In the genomic region with DNA sequence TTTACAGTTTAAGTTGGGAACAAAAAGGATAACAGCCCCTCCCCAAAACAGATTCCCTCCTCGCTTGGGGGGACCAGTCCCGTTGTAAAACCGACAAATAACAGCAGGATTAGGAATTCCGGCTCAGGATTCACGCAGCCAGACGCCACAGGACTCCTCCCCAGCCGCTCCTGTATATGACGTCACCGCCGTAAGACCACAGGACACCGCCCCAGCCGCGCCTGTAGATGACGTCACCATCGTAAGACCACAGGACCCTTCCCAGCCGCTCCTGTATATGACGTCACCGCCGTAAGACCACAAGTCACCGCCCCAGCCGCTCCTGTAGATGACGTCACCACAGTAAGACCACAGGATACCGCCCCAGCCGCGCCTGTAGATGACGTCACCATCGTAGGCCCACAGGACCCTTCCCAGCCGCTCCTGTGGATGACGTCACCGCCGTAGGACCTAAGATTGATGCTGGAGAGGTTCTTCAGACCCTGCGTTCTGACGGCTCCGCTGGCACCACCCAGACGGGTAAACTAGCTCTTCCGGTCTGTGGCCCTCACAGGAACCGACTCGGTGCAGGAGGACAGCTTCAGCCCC, we compare ENCODE assay signal across 8 cellular contexts. TPM values are rescaled to one million over a fixed set of nuclear protein-coding genes. Genes with fewer than 3 reads are reported as not detected.
DNase-seq lines count a peak whose midpoint lies in the region; ATAC-seq and TF ChIP-seq lines count a peak whose summit lies in the region.

No MANE protein-coding gene starts in this region.

- ATAC-seq in gastroesophageal sphincter (no peak), HG02981 (IDR thresholded peaks at IDR 0.05; ENCODE audit: unreplicated experiment) (no peak)

- no peak for TF ChIP-seq CTCF in GM20000 (IDR thresholded peaks at IDR 0.05; ENCODE audit: extremely low read depth, missing control alignments)
- no peak for TF ChIP-seq CTCF in gastroesophageal sphincter (IDR thresholded peaks at IDR 0.05)

- 66% methylated on average over 13 of the region's 38 CpGs; no CpG with 5 or more reads in 1 of the 2 donors for WGBS in gastroesophageal sphincter (ENCODE audit: low coverage in 1 of 2), 2 donors

- H3K4me1 ChIP-seq in gastroesophageal sphincter, result peaks cover 0 to 10% (median 0%) of the 10 kb centered on the region in 3 donors

- DNase-seq in GM20000 (ENCODE audit: low spot score) (peak; percentile 68), NCI-H82 (lab: John Stamatoyannopoulos, UW) (peak; percentile 90), activated T-helper 1 cell treated with Interleukin-2 at 50 U/mL for 16 hours (ENCODE audit: low read depth) (peak; percentile 50), renal cortical epithelial cell (ENCODE audit: low read depth) (peak; percentile 47), substantia nigra (lab: John Stamatoyannopoulos, UW) (no peak), HK-2 (ENCODE audit: unreplicated experiment) (no peak)

- peak overlapping the region in 1 of 2 donors; percentile 34 for H3K4me3 ChIP-seq in gastroesophageal sphincter

- TF ChIP-seq EP300 in gastroesophageal sphincter (IDR thresholded peaks at IDR 0.05), result no peak

- H3K27me3 ChIP-seq in gastroesophageal sphincter, result peaks cover 54% of the 10 kb centered on the region

- H3K9me3 ChIP-seq in gastroesophageal sphincter, result no peaks in the 10 kb centered on the region

- H3K36me3 ChIP-seq in gastroesophageal sphincter, result no peaks in the 10 kb centered on the region

- H3K27ac ChIP-seq in gastroesophageal sphincter (peak overlapping the region in 3 of 4 donors; percentile 24 to 69 (median 35)), substantia nigra (ENCODE audit: low read depth, low read length, poor library complexity, severe bottlenecking) (no peak overlapping the region)

- TF ChIP-seq POLR2A in gastroesophageal sphincter (IDR thresholded peaks at IDR 0.05), result no peak

RNA-seq across cellular contexts. Expression of gene FBRSL1, which starts 44.0 kb away (rescaled TPM):
- total RNA-seq in gastroesophageal sphincter (10 to 100 TPM in 2 of 4 donors, 1 to 10 TPM in 2; 8.5 to 24.7 (median 15.5) TPM), renal cortical epithelial cell (2.6 and 10.6 TPM in 2 replicates)

Comparison
In these comparisons a context has a peak if more than half of its experiments do, and no peak if none do; other contexts are left out.
1. DNase-seq: peak in GM20000 (single experiment), NCI-H82 (single experiment), activated T-helper 1 cell treated with Interleukin-2 at 50 U/mL for 16 hours (single experiment) and renal cortical epithelial cell (single experiment); none in substantia nigra (0 of 49) and HK-2 (single experiment).